ENCODE assay signal across 20 cellular contexts in genomic region chr3:55923207-55923606, GRCh38.
"Had no signal": no experiment of that assay in that cellular context is flagged by ENCODE, and none has a peak within 500 bp of the region (broad histone marks: within the 10 kb centered on the region; RNA-seq: fewer than 3 reads in every experiment).

No MANE protein-coding gene starts in this region.

- H3K4me1 Mint-ChIP-seq: naive thymus-derived CD4-positive, alpha-beta T cell had no signal

- H3K4me3 Mint-ChIP-seq: activated naive CD8-positive, alpha-beta T cell; mesothelial cell of epicardium; naive thymus-derived CD4-positive, alpha-beta T cell had no signal

- DNase-seq: activated CD4-positive, alpha-beta T cell treated with anti-CD3 and anti-CD28 coated beads for 4 hours; activated CD4-positive, alpha-beta T cell treated with anti-CD3 and anti-CD28 coated beads, Interleukin-2, amount 50 U/mL, for 4 hours; activated CD8-positive, alpha-beta memory T cell treated with anti-CD3 and anti-CD28 coated beads for 24 hours; activated effector memory CD4-positive, alpha-beta T cell treated with Interleukin-2 at 50 U/mL for 16 hours; activated naive CD4-positive, alpha-beta T cell treated with Interleukin-2 at 50 U/mL for 16 hours; anterior cingulate cortex; cerebellar nuclear complex; dorsolateral prefrontal cortex; effector memory CD4-positive, alpha-beta T cell; left cardiac atrium; naive thymus-derived CD4-positive, alpha-beta T cell; nucleus accumbens; psoas muscle; stimulated activated CD4-positive, alpha-beta T cell treated with anti-CD3 and anti-CD28 coated beads, Interleukin-15, amount 100 ng/mL, for 24 hours; stimulated activated CD4-positive, alpha-beta T cell treated with anti-CD3 and anti-CD28 coated beads, Interleukin-2, amount 100 ng/mL, for 24 hours; stimulated activated naive CD4-positive, alpha-beta T cell; tibial artery; upper lobe of right lung had no signal

- H3K27ac Mint-ChIP-seq: activated naive CD8-positive, alpha-beta T cell; mesothelial cell of epicardium; naive thymus-derived CD4-positive, alpha-beta T cell had no signal

- ATAC-seq: left cardiac atrium; naive thymus-derived CD4-positive, alpha-beta T cell; psoas muscle; upper lobe of right lung had no signal

- H3K36me3 Mint-ChIP-seq: activated naive CD8-positive, alpha-beta T cell; mesothelial cell of epicardium; naive thymus-derived CD4-positive, alpha-beta T cell had no signal
